Comparison of ENCODE assay signal across 23 cellular contexts in genomic region chr22:44096736-44097135, GRCh38.
"Had no signal": no experiment of that assay in that cellular context is flagged by ENCODE, and none has a peak within 500 bp of the region (broad histone marks: within the 10 kb centered on the region; RNA-seq: fewer than 3 reads in every experiment).

No MANE protein-coding gene starts in this region.

- H3K4me3 Mint-ChIP-seq: memory B cell; mesothelial cell of epicardium; naive B cell; nephron progenitor cell; stimulated activated memory B cell treated with anti-CD40 and anti-IgM and Interleukin-4, amounts not matched to agents 10 μg/mL and 1 μg/mL and 100 μg/mL, for 72 hours; type B pancreatic cell had no signal

- H3K36me3 ChIP-seq: cardiac muscle cell, pancreas had no signal

- H3K27me3 ChIP-seq: cardiac muscle cell, dorsolateral prefrontal cortex, hepatocyte, pancreas, testis, tibial artery had no signal

- H3K9me3 Mint-ChIP-seq: memory B cell; mesothelial cell of epicardium; naive B cell; stimulated activated memory B cell treated with anti-CD40 and anti-IgM and Interleukin-4, amounts not matched to agents 10 μg/mL and 1 μg/mL and 100 μg/mL, for 72 hours; type B pancreatic cell had no signal

- H3K27ac ChIP-seq: cardiac muscle cell, dorsolateral prefrontal cortex, hepatocyte, pancreas, testis, tibial artery had no signal

- H3K27me3 Mint-ChIP-seq: memory B cell; naive B cell; progenitor cell of endocrine pancreas; stimulated activated memory B cell treated with anti-CD40 and anti-IgM and Interleukin-4, amounts not matched to agents 10 μg/mL and 1 μg/mL and 100 μg/mL, for 72 hours; type B pancreatic cell had no signal

- H2AFZ ChIP-seq: hepatocyte had no signal

- H3K4me2 ChIP-seq: hepatocyte had no signal

- H3K9me3 ChIP-seq: mucosa of descending colon, pancreas, testis, tibial artery had no signal

- ATAC-seq: left colon; mucosa of descending colon; pancreas; sciatic nerve; stimulated activated memory B cell treated with anti-CD40 and anti-IgM and Interleukin-4, amounts not matched to agents 10 μg/mL and 1 μg/mL and 100 μg/mL, for 72 hours; stimulated activated naive CD8-positive, alpha-beta T cell treated with anti-CD3 and anti-CD28 coated beads, Interleukin-15, Interleukin-2, amounts not matched to agents 100 U/mL and 50 U/mL, for 24 hours had no signal

- H3K79me2 ChIP-seq: hepatocyte had no signal

- H3K27ac Mint-ChIP-seq: memory B cell; mesothelial cell of epicardium; naive B cell; nephron progenitor cell; progenitor cell of endocrine pancreas; stimulated activated memory B cell treated with anti-CD40 and anti-IgM and Interleukin-4, amounts not matched to agents 10 μg/mL and 1 μg/mL and 100 μg/mL, for 72 hours; type B pancreatic cell had no signal

- H3K4me1 ChIP-seq: pancreas, testis, tibial artery had no signal

- H3K4me1 Mint-ChIP-seq: memory B cell; mesothelial cell of epicardium; naive B cell; stimulated activated memory B cell treated with anti-CD40 and anti-IgM and Interleukin-4, amounts not matched to agents 10 μg/mL and 1 μg/mL and 100 μg/mL, for 72 hours had no signal

- H3K4me3 ChIP-seq: cardiac muscle cell, dorsolateral prefrontal cortex, hepatocyte, lung, mucosa of descending colon, pancreas, testis, tibial artery had no signal

- H3K36me3 Mint-ChIP-seq: type B pancreatic cell had no signal

- DNase-seq: cortex of kidney; effector CD4-positive, alpha-beta T cell; mucosa of descending colon; naive B cell; nephron progenitor cell; occipital lobe; stimulated activated CD4-positive, alpha-beta T cell treated with anti-CD3 and anti-CD28 coated beads, Interleukin-4, amount 100 ng/mL, for 4 hours; stimulated activated naive CD8-positive, alpha-beta T cell treated with anti-CD3 and anti-CD28 coated beads, Interleukin-15, Interleukin-2, amounts not matched to agents 100 U/mL and 50 U/mL, for 24 hours; substantia nigra; testis; tibial artery had no signal
